In genomic region chrX:153507484-153508178, GRCh38 we compare ENCODE assay signal across 8 cellular contexts. TPM values are rescaled to one million over a fixed set of nuclear protein-coding genes. Genes with fewer than 3 reads are reported as not detected.
A peak's percentile ranks its signal among the peaks of the same experiment; 100 is the strongest.
DNase-seq lines count a peak whose midpoint lies in the region; ATAC-seq and TF ChIP-seq lines count a peak whose summit lies in the region.

No MANE protein-coding gene starts in this region.

- no peak overlapping the region for H3K4me3 ChIP-seq in AG10803 (ENCODE audit: low read length)

- ATAC-seq in GM18861 (IDR thresholded peaks at IDR 0.05; ENCODE audit: unreplicated experiment) (peak; percentile 81), HG03097 (IDR thresholded peaks at IDR 0.05; ENCODE audit: low FRiP score, unreplicated experiment) (peak; percentile 68), left lobe of liver (peak; percentile 94)

- DNase-seq in AG10803 (ENCODE audit: low read depth), result peak; percentile 59
- DNase-seq in NCI-H345 treated with DMSO at 0.1 percent for 48 hours (lab: John Stamatoyannopoulos, UW; ENCODE audit: unreplicated experiment), result peak; percentile 30
- DNase-seq in activated CD4-positive, alpha-beta T cell treated with anti-CD3 and anti-CD28 coated beads for 4 hours, result peak; percentile 79 to 84
- peak; percentile 82 for DNase-seq in cerebellum (ENCODE audit: low spot score)
- DNase-seq in left lobe of liver (ENCODE audit: low spot score), result peak; percentile 74
- DNase-seq in stimulated activated CD4-positive, alpha-beta T cell treated with anti-CD3 and anti-CD28 coated beads, Interleukin-4, amount 100 ng/mL, for 48 hours (ENCODE audit: low read depth in 2 of 2), result peak; percentile 70 to 79

- TF ChIP-seq CTCF in AG10803 (conservative IDR thresholded peaks at IDR 0.05; ENCODE audit: low read length), result peak; percentile 57

RNA-seq across cellular contexts. Expression of gene ATP2B3, which starts 9.8 kb away (rescaled TPM):
- 5.6 TPM for total RNA-seq in cerebellum
- not detected for total RNA-seq in left lobe of liver

RNA-seq across cellular contexts. Expression of gene BGN, which starts 12.9 kb away (rescaled TPM):
- total RNA-seq in cerebellum, result 7.9 TPM
- total RNA-seq in left lobe of liver, result 88.4 TPM

RNA-seq across cellular contexts. Expression of gene HAUS7, which starts 37.3 kb away (rescaled TPM):
- total RNA-seq in cerebellum, result 8.7 TPM
- 11.2 TPM for total RNA-seq in left lobe of liver

Comparison
In these comparisons a context has a peak if more than half of its experiments do, and no peak if none do; other contexts are left out.
1. DNase-seq: peak in every context shown above with its lines; median percentile 82 in cerebellum; 82 in activated CD4-positive, alpha-beta T cell treated with anti-CD3 and anti-CD28 coated beads for 4 hours; 74 in stimulated activated CD4-positive, alpha-beta T cell treated with anti-CD3 and anti-CD28 coated beads, Interleukin-4, amount 100 ng/mL, for 48 hours; 74 in left lobe of liver; 59 in AG10803; 30 in NCI-H345 treated with DMSO at 0.1 percent for 48 hours.
2. RNA of gene BGN, which starts 12.9 kb away (total RNA-seq): 88.4 TPM in left lobe of liver (single experiment); 7.9 TPM in cerebellum (single experiment); every median in the first group is over 10 times any median in the second.
3. Peak in every context shown above with its lines, with median percentiles within 50 percentile points of each other: ATAC-seq.